ENCODE assay signal across 8 cellular contexts in the genomic region with DNA sequence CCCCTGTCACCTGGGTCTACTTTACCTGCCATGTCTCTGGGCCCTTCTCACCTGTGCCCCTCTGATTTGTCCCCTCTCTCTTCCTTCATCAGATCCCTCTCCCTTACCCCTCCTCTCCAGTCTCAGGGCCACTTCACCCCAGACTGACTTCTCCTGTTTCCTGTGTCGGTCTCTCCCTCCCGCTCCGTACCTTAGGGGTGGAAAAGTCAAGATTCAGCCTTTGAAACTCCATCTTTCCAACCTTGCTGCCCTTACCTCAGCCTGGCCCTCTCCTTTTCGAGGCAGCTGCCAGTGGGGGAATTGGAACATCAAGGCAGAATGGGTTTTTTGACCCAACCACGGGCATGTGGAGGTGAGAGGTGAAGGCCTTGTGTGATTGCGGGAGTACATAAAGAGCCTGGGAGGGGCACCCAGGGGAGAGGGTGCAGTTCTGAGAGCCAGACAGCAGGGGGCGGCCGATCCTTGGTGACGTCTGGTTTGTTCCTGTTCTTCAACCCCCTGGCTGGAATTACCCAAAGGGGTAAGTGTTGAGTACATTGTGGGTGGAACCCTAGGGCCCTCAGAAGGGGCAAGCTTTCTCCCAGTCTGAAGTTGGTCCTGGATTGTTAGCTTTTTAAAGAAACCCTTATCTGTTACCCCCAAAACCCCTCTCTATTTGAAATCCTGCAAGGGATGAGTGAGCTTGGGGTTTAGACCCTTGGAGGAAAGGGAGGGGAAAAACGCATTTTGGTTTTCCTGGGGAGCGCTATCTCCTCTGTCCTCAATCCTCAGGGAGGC. TPM values are rescaled to one million over a fixed set of nuclear protein-coding genes. Genes with fewer than 3 reads are reported as not detected.
DNase-seq lines count a peak whose midpoint lies in the region; ATAC-seq and TF ChIP-seq lines count a peak whose summit lies in the region.

No MANE protein-coding gene starts in this region.

- no peak for ATAC-seq in thoracic aorta (ENCODE audit: insufficient number of reproducible peaks, low FRiP score, low read depth)

- H3K9me3 Mint-ChIP-seq in activated T-helper 2 cell treated with anti-CD3 and anti-CD28 coated beads, Interferon-gamma antibody, Interleukin-2, Interleukin-4, amounts not matched to agents 10 μg/mL and 5 μg/mL and 100 μg/mL, durations not matched to agents 14 hours and 24 hours and 36 hours = no peaks in the 10 kb centered on the region
- no peaks in the 10 kb centered on the region for H3K9me3 Mint-ChIP-seq in osteocyte (ENCODE audit: unreplicated experiment)

- no peaks in the 10 kb centered on the region for H3K36me3 ChIP-seq in thoracic aorta

- H3K27ac Mint-ChIP-seq in activated T-helper 2 cell treated with anti-CD3 and anti-CD28 coated beads, Interferon-gamma antibody, Interleukin-2, Interleukin-4, amounts not matched to agents 10 μg/mL and 5 μg/mL and 100 μg/mL, durations not matched to agents 14 hours and 24 hours and 36 hours = no peak overlapping the region
- no peak overlapping the region for H3K27ac Mint-ChIP-seq in osteocyte (ENCODE audit: unreplicated experiment)

- peaks cover 51% of the 10 kb centered on the region for H3K27me3 Mint-ChIP-seq in activated T-helper 2 cell treated with anti-CD3 and anti-CD28 coated beads, Interferon-gamma antibody, Interleukin-2, Interleukin-4, amounts not matched to agents 10 μg/mL and 5 μg/mL and 100 μg/mL, durations not matched to agents 14 hours and 24 hours and 36 hours (ENCODE audit: low read depth)
- peaks cover 37% of the 10 kb centered on the region for H3K27me3 Mint-ChIP-seq in osteocyte (ENCODE audit: unreplicated experiment)

- H3K27ac ChIP-seq in thoracic aorta = no peak overlapping the region

- H3K4me3 Mint-ChIP-seq in activated T-helper 2 cell treated with anti-CD3 and anti-CD28 coated beads, Interferon-gamma antibody, Interleukin-2, Interleukin-4, amounts not matched to agents 10 μg/mL and 5 μg/mL and 100 μg/mL, durations not matched to agents 14 hours and 24 hours and 36 hours (ENCODE audit: low read depth) = no peak overlapping the region
- no peak overlapping the region for H3K4me3 Mint-ChIP-seq in osteocyte (ENCODE audit: unreplicated experiment)

- TF ChIP-seq CTCF in fibroblast of villous mesenchyme (IDR thresholded peaks at IDR 0.05; ENCODE audit: insufficient read depth, low read depth, low read length) (peak; percentile 86), osteocyte (IDR thresholded peaks at IDR 0.05) (peak; percentile 92), thoracic aorta (IDR thresholded peaks at IDR 0.05) (peak; percentile 82)

- H3K36me3 Mint-ChIP-seq in activated T-helper 2 cell treated with anti-CD3 and anti-CD28 coated beads, Interferon-gamma antibody, Interleukin-2, Interleukin-4, amounts not matched to agents 10 μg/mL and 5 μg/mL and 100 μg/mL, durations not matched to agents 14 hours and 24 hours and 36 hours (ENCODE audit: low read depth) = no peaks in the 10 kb centered on the region
- H3K36me3 Mint-ChIP-seq in osteocyte (ENCODE audit: unreplicated experiment) = no peaks in the 10 kb centered on the region

- H3K9me3 ChIP-seq in thoracic aorta = no peaks in the 10 kb centered on the region

- no peak overlapping the region for H3K4me3 ChIP-seq in Jurkat, Clone E6-1 (ENCODE audit: low read length)
- no peak overlapping the region for H3K4me3 ChIP-seq in fibroblast of villous mesenchyme (ENCODE audit: low read depth, low read length)
- H3K4me3 ChIP-seq in thoracic aorta = no peak overlapping the region

- H3K4me1 ChIP-seq in thoracic aorta (ENCODE audit: control insufficient read depth in 1 of 2, low read depth in 2 of 2) = no peaks in the 10 kb centered on the region

- DNase-seq in NCI-H2171 treated with DMSO at 0.1 percent for 48 hours (lab: John Stamatoyannopoulos, UW) = peak; percentile 66
- DNase-seq in NCI-H2171 (lab: John Stamatoyannopoulos, UW) = no peak
- DNase-seq in Jurkat, Clone E6-1 (ENCODE audit: low read depth, low spot score) = peak; percentile 63
- DNase-seq in RPMI7951 (ENCODE audit: low read depth) = peak; percentile 51
- DNase-seq in activated T-helper 2 cell treated with anti-CD3 and anti-CD28 coated beads, Interferon-gamma antibody, Interleukin-2, Interleukin-4, amounts not matched to agents 10 μg/mL and 5 μg/mL and 100 μg/mL, durations not matched to agents 14 hours and 24 hours and 36 hours (ENCODE audit: low spot score) = peak; percentile 64
- DNase-seq in fibroblast of villous mesenchyme (ENCODE audit: low read depth) = peak; percentile 70
- DNase-seq in osteocyte (ENCODE audit: extremely low spot score, unreplicated experiment) = peak; percentile 90
- no peak for DNase-seq in thoracic aorta (ENCODE audit: low spot score)

- no peaks in the 10 kb centered on the region for H3K27me3 ChIP-seq in thoracic aorta (replicated peaks; ENCODE audit: insufficient read depth)

- no peaks in the 10 kb centered on the region for H3K4me1 Mint-ChIP-seq in activated T-helper 2 cell treated with anti-CD3 and anti-CD28 coated beads, Interferon-gamma antibody, Interleukin-2, Interleukin-4, amounts not matched to agents 10 μg/mL and 5 μg/mL and 100 μg/mL, durations not matched to agents 14 hours and 24 hours and 36 hours (ENCODE audit: low read depth)
- no peaks in the 10 kb centered on the region for H3K4me1 Mint-ChIP-seq in osteocyte (ENCODE audit: unreplicated experiment)

- intact Hi-C loops in activated T-helper 2 cell treated with anti-CD3 and anti-CD28 coated beads, Interferon-gamma antibody, Interleukin-2, Interleukin-4, amounts not matched to agents 10 μg/mL and 5 μg/mL and 100 μg/mL, durations not matched to agents 14 hours and 24 hours and 36 hours (cut with micrococcal nuclease) = loop anchor here (1.0 kb wide), 2 partner anchors 51 to 248 kb away; no protein-coding TSS in a partner anchor

RNA-seq across cellular contexts. Expression of gene DMBX1, which starts 12.3 kb away (rescaled TPM):
- polyA plus RNA-seq in Jurkat, Clone E6-1 (2012; ENCODE audit: insufficient read depth, insufficient read length) = 0.60 TPM
- not detected in 2 replicates for total RNA-seq in RPMI7951 (2014; rRNA removed; shearing (Covaris generic))
- not detected in 2 replicates for total RNA-seq in activated T-helper 2 cell treated with anti-CD3 and anti-CD28 coated beads, Interferon-gamma antibody, Interleukin-2, Interleukin-4, amounts not matched to agents 10 μg/mL and 5 μg/mL and 100 μg/mL, durations not matched to agents 14 hours and 24 hours and 36 hours
- not detected in 2 replicates for total RNA-seq in fibroblast of villous mesenchyme
- total RNA-seq in osteocyte = not detected in 2 replicates
- total RNA-seq in thoracic aorta = not detected

Comparison
In these comparisons a context has a peak if more than half of its experiments do, and no peak if none do; other contexts are left out.
1. DNase-seq: peak in NCI-H2171 treated with DMSO at 0.1 percent for 48 hours (single experiment), Jurkat, Clone E6-1 (single experiment), RPMI7951 (single experiment), activated T-helper 2 cell treated with anti-CD3 and anti-CD28 coated beads, Interferon-gamma antibody, Interleukin-2, Interleukin-4, amounts not matched to agents 10 μg/mL and 5 μg/mL and 100 μg/mL, durations not matched to agents 14 hours and 24 hours and 36 hours (single experiment), fibroblast of villous mesenchyme (single experiment) and osteocyte (single experiment); none in NCI-H2171 (single experiment) and thoracic aorta (single experiment).
2. Peak in every context shown above with its lines, with median percentiles within 50 percentile points of each other: CTCF ChIP-seq.